ENCODE assay signal across 22 cellular contexts in the genomic region with DNA sequence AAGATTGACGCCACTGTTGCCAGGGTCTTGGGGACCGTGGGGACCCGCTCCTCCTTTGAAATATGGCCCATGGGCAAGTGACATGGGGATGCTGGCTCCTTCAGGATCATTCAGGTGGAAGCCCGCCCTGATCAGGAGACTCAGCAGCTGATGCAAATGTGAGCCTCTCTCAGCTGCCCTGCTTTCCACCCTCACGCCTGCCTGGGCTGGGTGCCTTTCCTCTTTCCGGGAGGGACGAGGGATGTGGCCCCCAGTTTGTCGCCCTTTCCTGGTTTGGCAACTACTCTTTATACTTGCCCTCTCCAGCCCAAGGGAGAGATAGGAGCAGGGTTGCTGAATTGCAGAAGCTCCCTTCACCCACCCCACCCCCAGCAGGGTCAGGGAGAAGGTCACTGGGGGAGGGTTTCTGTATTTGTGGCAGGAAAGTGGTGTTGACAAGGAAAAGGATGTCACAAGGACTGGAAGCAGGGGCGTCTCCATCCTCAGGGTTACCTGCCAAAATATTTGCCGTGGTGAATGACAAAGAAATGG. TPM values are rescaled to one million over a fixed set of nuclear protein-coding genes. Genes with fewer than 3 reads are reported as not detected.
A peak's percentile ranks its signal among the peaks of the same experiment; 100 is the strongest.
DNase-seq lines count a peak whose midpoint lies in the region; ATAC-seq and TF ChIP-seq lines count a peak whose summit lies in the region.
"Had no signal": no experiment of that assay in that cellular context is flagged by ENCODE, and none has a peak within 500 bp of the region (broad histone marks: within the 10 kb centered on the region; RNA-seq: fewer than 3 reads in every experiment).

No MANE protein-coding gene starts in this region.

- intact Hi-C loops in lower lobe of right lung (cut with DNase I) (no loop called here), vagina (cut with DNase I) (loop anchor here (5.0 to 10.0 kb wide), 2 partner anchors 113 to 226 kb away; no protein-coding TSS in a partner anchor)

- no peak overlapping the region for H3K4me3 ChIP-seq in lower lobe of right lung
- H3K4me3 ChIP-seq in vagina = no peak overlapping the region
- H3K4me3 ChIP-seq: coronary artery, transverse colon had no signal

- TF ChIP-seq CTCF in glutamatergic neuron (IDR thresholded peaks at IDR 0.05; ENCODE audit: partially characterized antibody, unreplicated experiment) = no peak
- no peak for TF ChIP-seq CTCF in lower lobe of right lung (IDR thresholded peaks at IDR 0.05)
- TF ChIP-seq CTCF in vagina (IDR thresholded peaks at IDR 0.05) = no peak

- ATAC-seq in lower lobe of right lung (peak in 1 of 2 donors; percentile 29), HG02588 (IDR thresholded peaks at IDR 0.05; ENCODE audit: unreplicated experiment) (no peak)
- no peak for ATAC-seq in activated CD8-positive, alpha-beta T cell treated with anti-CD3 and anti-CD28 coated beads, Interleukin-2, amount 10 ng/mL, durations not matched to agents 7 days and 5 days

- POLR2A ChIA-PET in activated CD8-positive, alpha-beta T cell treated with anti-CD3 and anti-CD28 coated beads, Interleukin-2, amount 10 ng/mL, durations not matched to agents 7 days and 5 days (lab: Charles Lee) = interaction anchor here (0.8 kb wide), 1 partner anchor 117 kb away, joined by 3 read pairs; the partner anchor contains the start of genes HTD2 and RPP14

- H3K27ac ChIP-seq in lower lobe of right lung (peak overlapping the region; percentile 12), vagina (peak overlapping the region; percentile 28)
- H3K27ac ChIP-seq: 22Rv1, transverse colon had no signal

- H3K36me3 ChIP-seq in lower lobe of right lung (no peaks in the 10 kb centered on the region), vagina (no peaks in the 10 kb centered on the region)
- H3K36me3 ChIP-seq: transverse colon had no signal

- peaks cover 5% of the 10 kb centered on the region for H3K9me3 Mint-ChIP-seq in glutamatergic neuron (ENCODE audit: unreplicated experiment)
- no peaks in the 10 kb centered on the region for H3K9me3 Mint-ChIP-seq in activated CD8-positive, alpha-beta T cell treated with anti-CD3 and anti-CD28 coated beads, Interleukin-2, amount 10 ng/mL, durations not matched to agents 7 days and 5 days (ENCODE audit: insufficient read depth)
- H3K9me3 Mint-ChIP-seq: CD8-positive, alpha-beta memory T cell; stimulated activated naive CD8-positive, alpha-beta T cell treated with anti-CD3 and anti-CD28 coated beads, Interleukin-15, Interleukin-2, amounts not matched to agents 100 ng/mL and 50 ng/mL, for 24 hours had no signal

- peaks cover 6% of the 10 kb centered on the region for H3K36me3 Mint-ChIP-seq in glutamatergic neuron (ENCODE audit: unreplicated experiment)
- H3K36me3 Mint-ChIP-seq in activated CD8-positive, alpha-beta T cell treated with anti-CD3 and anti-CD28 coated beads, Interleukin-2, amount 10 ng/mL, durations not matched to agents 7 days and 5 days (ENCODE audit: low read depth) = no peaks in the 10 kb centered on the region
- H3K36me3 Mint-ChIP-seq: CD8-positive, alpha-beta memory T cell had no signal

- no peaks in the 10 kb centered on the region for H3K9me3 ChIP-seq in lower lobe of right lung
- H3K9me3 ChIP-seq in vagina = no peaks in the 10 kb centered on the region
- H3K9me3 ChIP-seq: transverse colon had no signal

- DNase-seq in NCI-H2227 (lab: John Stamatoyannopoulos, UW; ENCODE audit: unreplicated experiment) (peak; percentile 9), NCI-H2227 treated with DMSO at 0.1 percent for 48 hours (lab: John Stamatoyannopoulos, UW) (no peak), glutamatergic neuron (no peak), lower lobe of right lung (no peak), vagina (ENCODE audit: extremely low spot score in 2 of 2) (no peak), COR-L47 (lab: John Stamatoyannopoulos, UW) (no peak)
- DNase-seq in activated CD8-positive, alpha-beta T cell treated with anti-CD3 and anti-CD28 coated beads, Interleukin-2, amount 10 ng/mL, durations not matched to agents 7 days and 5 days = no peak
- DNase-seq: activated CD4-positive, alpha-beta T cell treated with anti-CD3 and anti-CD28 coated beads, Interleukin-2, amount 50 U/mL, for 1 hour; activated CD8-positive, alpha-beta memory T cell treated with anti-CD3 and anti-CD28 coated beads, Interleukin-2, amount 50 U/mL, for 4 hours; activated effector memory CD4-positive, alpha-beta T cell treated with Interleukin-2 at 50 U/mL for 16 hours; CD8-positive, alpha-beta memory T cell; DMS79; NCI-H1092 treated with DMSO at 0.1 percent for 48 hours; NCI-H2029 treated with DMSO at 0.1 percent for 48 hours; NCI-H510A treated with DMSO at 0.1 percent for 48 hours; transverse colon had no signal

- peak overlapping the region; percentile 43 for H3K27ac Mint-ChIP-seq in glutamatergic neuron (ENCODE audit: unreplicated experiment)
- H3K27ac Mint-ChIP-seq in activated CD8-positive, alpha-beta T cell treated with anti-CD3 and anti-CD28 coated beads, Interleukin-2, amount 10 ng/mL, durations not matched to agents 7 days and 5 days = no peak overlapping the region
- H3K27ac Mint-ChIP-seq: stimulated activated naive CD8-positive, alpha-beta T cell treated with anti-CD3 and anti-CD28 coated beads, Interleukin-15, Interleukin-2, amounts not matched to agents 100 ng/mL and 50 ng/mL, for 24 hours had no signal

- no peak overlapping the region for H3K4me3 Mint-ChIP-seq in glutamatergic neuron (ENCODE audit: unreplicated experiment)
- H3K4me3 Mint-ChIP-seq in activated CD8-positive, alpha-beta T cell treated with anti-CD3 and anti-CD28 coated beads, Interleukin-2, amount 10 ng/mL, durations not matched to agents 7 days and 5 days = no peak overlapping the region
- H3K4me3 Mint-ChIP-seq: CD8-positive, alpha-beta memory T cell; stimulated activated naive CD8-positive, alpha-beta T cell treated with anti-CD3 and anti-CD28 coated beads, Interleukin-15, Interleukin-2, amounts not matched to agents 100 ng/mL and 50 ng/mL, for 24 hours had no signal

- CTCF ChIA-PET in activated CD8-positive, alpha-beta T cell treated with anti-CD3 and anti-CD28 coated beads, Interleukin-2, amount 10 ng/mL, durations not matched to agents 7 days and 5 days (lab: Charles Lee) = interaction anchor here (0.6 to 11.3 kb wide), 11 partner anchors 11 to 181 kb away, joined by 3 to 170 read pairs (median 10); partner anchors contain the start of genes FLNB, HTD2 and RPP14

- no peak for TF ChIP-seq POLR2A in vagina (IDR thresholded peaks at IDR 0.05)

- H3K4me1 ChIP-seq in lower lobe of right lung (peaks cover 16% of the 10 kb centered on the region), vagina (peaks cover 8% of the 10 kb centered on the region)

- H3K4me1 Mint-ChIP-seq in glutamatergic neuron (ENCODE audit: low read depth, unreplicated experiment) = peaks cover 36% of the 10 kb centered on the region
- H3K4me1 Mint-ChIP-seq in activated CD8-positive, alpha-beta T cell treated with anti-CD3 and anti-CD28 coated beads, Interleukin-2, amount 10 ng/mL, durations not matched to agents 7 days and 5 days (ENCODE audit: low read depth) = peaks cover 2% of the 10 kb centered on the region

- peaks cover 4% of the 10 kb centered on the region for H3K27me3 Mint-ChIP-seq in glutamatergic neuron (ENCODE audit: unreplicated experiment)
- H3K27me3 Mint-ChIP-seq in activated CD8-positive, alpha-beta T cell treated with anti-CD3 and anti-CD28 coated beads, Interleukin-2, amount 10 ng/mL, durations not matched to agents 7 days and 5 days (ENCODE audit: low read depth) = no peaks in the 10 kb centered on the region
- H3K27me3 Mint-ChIP-seq: CD8-positive, alpha-beta memory T cell; stimulated activated naive CD8-positive, alpha-beta T cell treated with anti-CD3 and anti-CD28 coated beads, Interleukin-15, Interleukin-2, amounts not matched to agents 100 ng/mL and 50 ng/mL, for 24 hours had no signal

- H3K27me3 ChIP-seq in lower lobe of right lung (ENCODE audit: low read depth) (no peaks in the 10 kb centered on the region), vagina (no peaks in the 10 kb centered on the region)
- H3K27me3 ChIP-seq: transverse colon had no signal

RNA-seq across cellular contexts. Expression of gene DNASE1L3, which starts 21.8 kb away (rescaled TPM):
- total RNA-seq in glutamatergic neuron (ENCODE audit: unreplicated experiment) = 0.96 TPM
- 12.0 TPM for total RNA-seq in lower lobe of right lung
- total RNA-seq in vagina = 13.3 TPM
- total RNA-seq in activated CD8-positive, alpha-beta T cell treated with anti-CD3 and anti-CD28 coated beads, Interleukin-2, amount 10 ng/mL, durations not matched to agents 7 days and 5 days = not detected
- total RNA-seq: CD8-positive, alpha-beta memory T cell; H4; myocyte had no signal

RNA-seq across cellular contexts. Expression of gene ABHD6, which starts 48.6 kb away (rescaled TPM):
- total RNA-seq in glutamatergic neuron (ENCODE audit: unreplicated experiment) (46.0 TPM), lower lobe of right lung (16.2 TPM), vagina (18.9 TPM)
- 1 to 10 TPM; 4.0 to 4.4 TPM for total RNA-seq in activated CD8-positive, alpha-beta T cell treated with anti-CD3 and anti-CD28 coated beads, Interleukin-2, amount 10 ng/mL, durations not matched to agents 7 days and 5 days
